Comparison of ENCODE assay signal across 3 cellular contexts in genomic region chr4:181106410-181106809, GRCh38.
"Had no signal": no experiment of that assay in that cellular context is flagged by ENCODE, and none has a peak within 500 bp of the region (broad histone marks: within the 10 kb centered on the region; RNA-seq: fewer than 3 reads in every experiment).

No MANE protein-coding gene starts in this region.

- DNase-seq: GDM1, GF-D8 had no signal

- H3K4me3 ChIP-seq: GM12878 had no signal
